Comparison of ENCODE assay signal across 8 cellular contexts in the genomic region with DNA sequence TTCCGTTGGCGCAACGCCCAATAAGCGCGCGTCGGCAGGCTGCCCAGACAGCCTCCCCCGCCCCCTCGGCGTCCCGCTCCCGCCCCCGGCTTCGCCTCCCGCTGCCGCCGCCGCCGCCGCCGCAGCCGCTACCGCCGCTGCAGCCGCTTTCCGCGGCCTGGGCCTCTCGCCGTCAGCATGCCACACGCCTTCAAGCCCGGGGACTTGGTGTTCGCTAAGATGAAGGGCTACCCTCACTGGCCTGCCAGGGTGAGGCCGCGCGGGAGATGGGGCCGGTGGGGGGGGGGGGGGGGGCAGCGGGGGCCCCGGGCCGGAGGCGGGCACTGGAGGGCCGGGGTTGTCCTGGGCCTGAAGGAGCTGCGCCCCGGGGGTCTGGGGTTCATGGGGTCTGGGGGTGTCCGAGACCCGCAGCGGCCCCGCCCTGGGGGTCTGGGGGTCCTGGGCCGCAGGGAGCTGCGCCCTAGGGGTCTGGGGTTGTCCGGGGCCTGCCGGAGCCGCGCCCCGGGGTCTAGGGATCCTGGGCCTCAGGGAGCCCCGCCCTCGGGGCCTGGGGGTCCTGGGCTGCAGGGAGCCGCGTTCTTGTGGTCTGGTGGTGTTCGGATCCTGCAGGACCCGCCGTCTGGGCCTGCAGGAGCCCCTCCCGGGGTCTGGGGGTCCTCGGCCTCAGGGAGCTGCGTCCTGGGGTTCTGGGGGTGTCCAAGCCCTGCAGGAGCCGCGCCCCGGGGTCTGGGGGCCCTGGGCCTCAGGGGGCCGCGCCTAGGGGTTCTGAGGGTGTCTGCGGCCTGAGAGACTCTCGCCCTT. TPM values are rescaled to one million over a fixed set of nuclear protein-coding genes. Genes with fewer than 3 reads are reported as not detected.
DNase-seq lines count a peak whose midpoint lies in the region; ATAC-seq and TF ChIP-seq lines count a peak whose summit lies in the region.

Gene HDGFL2 (plus strand): TSS at position 124 of the 801 bp plus-strand sequence. CDS start 54 bp downstream, at position 178.

- H3K4me2 ChIP-seq in mesenchymal stem cell (ENCODE audit: low read length, poor library complexity, severe bottlenecking), result peak within 1 kb of the TSS; percentile 99

- peak; percentile 49 for TF ChIP-seq POLR2A in GM18951 (IDR thresholded peaks at IDR 0.05; ENCODE audit: extremely low read depth, insufficient read depth, insufficient read length)

- H3K9me3 ChIP-seq in mesenchymal stem cell (ENCODE audit: control insufficient read depth, low read length), result no peaks in the 10 kb centered on the region
- no peaks in the 10 kb centered on the region for H3K9me3 ChIP-seq in upper lobe of right lung

- peak within 1 kb of the TSS; percentile 86 for H3K27ac ChIP-seq in mesenchymal stem cell (ENCODE audit: low read length, poor library complexity, severe bottlenecking)
- H3K27ac ChIP-seq in upper lobe of right lung, result peak within 1 kb of the TSS; percentile 92

- H3K4me1 ChIP-seq in mesenchymal stem cell (ENCODE audit: control insufficient read depth, insufficient read depth, low read depth, low read length) (peaks cover 24% of the 10 kb centered on the region), upper lobe of right lung (peaks cover 22% of the 10 kb centered on the region)

- ATAC-seq in upper lobe of right lung, result no peak

- peak within 1 kb of the TSS; percentile 75 to 98 for H3K18ac ChIP-seq in mesenchymal stem cell (ENCODE audit: low read depth in 1 of 2, low read length in 2 of 2)

- no peak within 1 kb of the TSS for H2BK15ac ChIP-seq in mesenchymal stem cell (ENCODE audit: low read depth, poor library complexity, severe bottlenecking)

- 0% methylated on average over 55 of the region's 71 CpGs for WGBS in mesenchymal stem cell

- H2AK5ac ChIP-seq in mesenchymal stem cell (ENCODE audit: low read length, severe bottlenecking), result peak within 1 kb of the TSS; percentile 83

- in situ Hi-C loops in GM18951 (cut with MboI; ENCODE audit: low sequenced_read_pairs, unreplicated experiment), result no loop called here

- no peak for DNase-seq in NCI-H460 (ENCODE audit: extremely low read depth, low read depth)
- DNase-seq in choroid plexus epithelial cell (ENCODE audit: low read depth), result no peak
- DNase-seq in mesenchymal stem cell, result no peak
- no peak for DNase-seq in upper lobe of right lung
- no peak for DNase-seq in NOMO-1 treated with DMSO at 0.1 percent for 48 hours (lab: John Stamatoyannopoulos, UW; ENCODE audit: unreplicated experiment)
- no peak for DNase-seq in SHP77 (lab: John Stamatoyannopoulos, UW)
- no peak for DNase-seq in globus pallidus (ENCODE audit: low spot score)

- H2AFZ ChIP-seq in mesenchymal stem cell (ENCODE audit: low read depth, low read length), result no peak within 1 kb of the TSS

- H3K4me3 ChIP-seq in choroid plexus epithelial cell (ENCODE audit: low read depth, low read length), result peak within 1 kb of the TSS; percentile 78
- peak within 1 kb of the TSS; percentile 86 to 91 for H3K4me3 ChIP-seq in mesenchymal stem cell (ENCODE audit: insufficient read depth in 1 of 2, low read depth in 1 of 2, low read length in 2 of 2)
- H3K4me3 ChIP-seq in upper lobe of right lung, result peak within 1 kb of the TSS; percentile 93

- H3K27me3 ChIP-seq in mesenchymal stem cell (ENCODE audit: control insufficient read depth in 1 of 2, insufficient read depth in 1 of 2, low read length in 2 of 2) (no peaks in the 10 kb centered on the region), upper lobe of right lung (no peaks in the 10 kb centered on the region)

- H2BK120ac ChIP-seq in mesenchymal stem cell (ENCODE audit: low read depth, low read length), result peak within 1 kb of the TSS; percentile 79

- H3K14ac ChIP-seq in mesenchymal stem cell (ENCODE audit: low read length in 2 of 2), result peak within 1 kb of the TSS; percentile 43 to 89

- peak within 1 kb of the TSS; percentile 93 for H4K91ac ChIP-seq in mesenchymal stem cell (ENCODE audit: low read length)

- H3K9ac ChIP-seq in mesenchymal stem cell (ENCODE audit: low read length), result peak within 1 kb of the TSS; percentile 92

- H3K36me3 ChIP-seq in mesenchymal stem cell (ENCODE audit: control insufficient read depth in 1 of 2, insufficient read depth in 2 of 2, low read depth in 1 of 2, low read length in 2 of 2) (peaks cover 19 to 21% of the 10 kb centered on the region in 2 experiments), upper lobe of right lung (peaks cover 17% of the 10 kb centered on the region)

- TF ChIP-seq CTCF in choroid plexus epithelial cell (conservative IDR thresholded peaks at IDR 0.05; ENCODE audit: low read depth, low read length) (no peak), upper lobe of right lung (IDR thresholded peaks at IDR 0.05) (no peak)

- intact Hi-C loops in upper lobe of right lung (cut with DNase I), result no loop called here

- peak within 1 kb of the TSS in 1 of 2 experiments; percentile 80 for H3K23ac ChIP-seq in mesenchymal stem cell (ENCODE audit: low read length in 2 of 2)

- peak within 1 kb of the TSS in 1 of 2 experiments; percentile 76 for H2BK12ac ChIP-seq in mesenchymal stem cell (ENCODE audit: low read length in 2 of 2)

- H2BK5ac ChIP-seq in mesenchymal stem cell (ENCODE audit: low read depth, low read length, poor library complexity, severe bottlenecking), result no peak within 1 kb of the TSS

- H4K8ac ChIP-seq in mesenchymal stem cell (ENCODE audit: low read length), result peak within 1 kb of the TSS; percentile 93

- peak within 1 kb of the TSS; percentile 75 to 78 for H3K4ac ChIP-seq in mesenchymal stem cell (ENCODE audit: low read depth in 1 of 2, low read length in 2 of 2)

- peaks cover 11% of the 10 kb centered on the region for H3K79me1 ChIP-seq in mesenchymal stem cell (replicated peaks; ENCODE audit: low read length, poor library complexity, severe bottlenecking)

RNA-seq across cellular contexts. Expression of gene HDGFL2, which starts in this region (rescaled TPM):
- 15.1 and 15.6 TPM in 2 replicates for total RNA-seq in NCI-H460 (2014; rRNA removed; shearing (Covaris generic))
- polyA plus RNA-seq in NCI-H460 (2014; cell fraction: nucleus; rRNA removed), result 27.6 and 35.0 TPM in 2 replicates
- 45.0 TPM for polyA plus RNA-seq in mesenchymal stem cell (2013, experiment 1 of 2)
- 43.4 TPM for polyA plus RNA-seq in mesenchymal stem cell (2013, experiment 2 of 2)
- 30.6 TPM for total RNA-seq in upper lobe of right lung
